Comparison of ENCODE assay signal across 16 cellular contexts in genomic region chr5:53330491-53330890, GRCh38.
DNase-seq lines count a peak whose midpoint lies in the region; ATAC-seq and TF ChIP-seq lines count a peak whose summit lies in the region.
"Had no signal": no experiment of that assay in that cellular context is flagged by ENCODE, and none has a peak within 500 bp of the region (broad histone marks: within the 10 kb centered on the region; RNA-seq: fewer than 3 reads in every experiment).

No MANE protein-coding gene starts in this region.

- no peaks in the 10 kb centered on the region for H3K36me3 ChIP-seq in PC-3 (ENCODE audit: low read depth, low read length)
- H3K36me3 ChIP-seq in smooth muscle cell (ENCODE audit: low read depth) = no peaks in the 10 kb centered on the region
- no peaks in the 10 kb centered on the region for H3K36me3 ChIP-seq in WERI-Rb-1

- intact Hi-C loops in PC-3 (cut with micrococcal nuclease) = no loop called here

- no peak for ATAC-seq in PC-3
- no peak for ATAC-seq in foreskin keratinocyte
- no peak for ATAC-seq in activated naive CD4-positive, alpha-beta T cell treated with anti-CD3 and anti-CD28 coated beads, Interleukin-2, amount 50 U/mL, for 72 hours
- ATAC-seq: A549; CD8-positive, alpha-beta T cell; GM23338 had no signal

- no peaks in the 10 kb centered on the region for H3K79me2 ChIP-seq in PC-3 (ENCODE audit: low read length)
- no peaks in the 10 kb centered on the region for H3K79me2 ChIP-seq in smooth muscle cell (ENCODE audit: low read depth)

- H3K4me2 ChIP-seq in PC-3 (ENCODE audit: low read length) (no peak overlapping the region), smooth muscle cell (peak overlapping the region; percentile 9)
- H3K4me2 ChIP-seq: A549, GM23338 had no signal

- TF ChIP-seq CTCF in PC-3 (conservative IDR thresholded peaks at IDR 0.05; ENCODE audit: low read depth, low read length) (no peak), foreskin keratinocyte (conservative IDR thresholded peaks at IDR 0.05) (no peak), smooth muscle cell (IDR thresholded peaks at IDR 0.05; ENCODE audit: borderline replicate concordance, insufficient read depth, poor library complexity, severe bottlenecking) (no peak), WERI-Rb-1 (IDR thresholded peaks at IDR 0.05; ENCODE audit: low read depth, low read length) (no peak)

- H3K9me3 ChIP-seq in PC-3 (ENCODE audit: low read length) (no peaks in the 10 kb centered on the region), smooth muscle cell (replicated peaks; ENCODE audit: low read depth) (no peaks in the 10 kb centered on the region), WERI-Rb-1 (ENCODE audit: severe bottlenecking) (no peaks in the 10 kb centered on the region)
- H3K9me3 ChIP-seq: A549 had no signal

- H3K27ac Mint-ChIP-seq in activated naive CD4-positive, alpha-beta T cell treated with anti-CD3 and anti-CD28 coated beads, Interleukin-2, amount 50 U/mL, for 72 hours = no peak overlapping the region
- H3K27ac Mint-ChIP-seq: CD14-positive monocyte; CD8-positive, alpha-beta T cell; GM23338 had no signal

- H3K36me3 Mint-ChIP-seq in activated naive CD4-positive, alpha-beta T cell treated with anti-CD3 and anti-CD28 coated beads, Interleukin-2, amount 50 U/mL, for 72 hours = no peaks in the 10 kb centered on the region
- H3K36me3 Mint-ChIP-seq: CD14-positive monocyte; CD8-positive, alpha-beta T cell had no signal

- peak; percentile 24 for DNase-seq in HCEC 1CT
- DNase-seq in PC-3 = no peak
- no peak for DNase-seq in foreskin keratinocyte
- DNase-seq in smooth muscle cell (lab: John Stamatoyannopoulos, UW; ENCODE audit: unreplicated experiment) = no peak
- DNase-seq in activated naive CD4-positive, alpha-beta T cell treated with anti-CD3 and anti-CD28 coated beads, Interleukin-2, amount 50 U/mL, for 72 hours (ENCODE audit: low spot score in 2 of 2) = no peak
- no peak for DNase-seq in activated T-cell treated with anti-CD3 and anti-CD28 coated beads for 4 hours
- DNase-seq in WERI-Rb-1 = no peak
- DNase-seq: CD8-positive, alpha-beta T cell; COR-L47; DMS153; DMS79 treated with DMSO at 0.1 percent for 48 hours; EL; H7 had no signal

- H3K27me3 ChIP-seq in PC-3 (ENCODE audit: low read length) (no peaks in the 10 kb centered on the region), foreskin keratinocyte (no peaks in the 10 kb centered on the region), smooth muscle cell (ENCODE audit: low read depth) (no peaks in the 10 kb centered on the region), WERI-Rb-1 (ENCODE audit: insufficient read depth, low read depth, severe bottlenecking) (peaks cover 20% of the 10 kb centered on the region)

- POLR2A ChIA-PET in PC-3 (lab: Charles Lee; ENCODE audit: unreplicated experiment) = no interaction called here

- no peaks in the 10 kb centered on the region for H3K9me2 ChIP-seq in PC-3 (replicated peaks; ENCODE audit: low read length)

- no peak overlapping the region for H2AFZ ChIP-seq in PC-3 (ENCODE audit: low read length)
- H2AFZ ChIP-seq in smooth muscle cell (ENCODE audit: low read depth) = no peak overlapping the region
- H2AFZ ChIP-seq: GM23338 had no signal

- H3K9ac ChIP-seq in PC-3 (ENCODE audit: low read length) (no peak overlapping the region), smooth muscle cell (ENCODE audit: low read depth) (peak overlapping the region; percentile 66)

- H3K9me3 Mint-ChIP-seq in activated naive CD4-positive, alpha-beta T cell treated with anti-CD3 and anti-CD28 coated beads, Interleukin-2, amount 50 U/mL, for 72 hours = no peaks in the 10 kb centered on the region
- H3K9me3 Mint-ChIP-seq: CD8-positive, alpha-beta T cell; GM23338 had no signal

- BruUV-seq in PC-3 (replicated peaks; lab: Mats Ljungman, UMichigan) = no TSS peak

- CTCF ChIA-PET in PC-3 (lab: Charles Lee) = no interaction called here

- peaks cover 23% of the 10 kb centered on the region for H3F3A ChIP-seq in PC-3 (ENCODE audit: low read length, unreplicated experiment)
- peaks cover 18% of the 10 kb centered on the region for H3F3A ChIP-seq in smooth muscle cell (ENCODE audit: low read depth)

- H4K20me1 ChIP-seq in PC-3 (ENCODE audit: low read length) (no peaks in the 10 kb centered on the region), smooth muscle cell (ENCODE audit: low read depth) (no peaks in the 10 kb centered on the region)

- peak overlapping the region; percentile 100 for H3K27ac ChIP-seq in PC-3 (ENCODE audit: low read length)
- peak overlapping the region; percentile 99 for H3K27ac ChIP-seq in foreskin keratinocyte
- peak overlapping the region; percentile 93 for H3K27ac ChIP-seq in smooth muscle cell (ENCODE audit: low read depth)
- no peak overlapping the region for H3K27ac ChIP-seq in WERI-Rb-1
- H3K27ac ChIP-seq: A549 had no signal

- 33% methylated on average over 2 of the region's 2 CpGs for WGBS in smooth muscle cell (ENCODE audit: low lambda C conversion rate)

- H3K4me1 ChIP-seq in PC-3 (ENCODE audit: insufficient read depth, low read length) = peaks cover 47% of the 10 kb centered on the region
- peaks cover 52% of the 10 kb centered on the region for H3K4me1 ChIP-seq in foreskin keratinocyte
- H3K4me1 ChIP-seq in smooth muscle cell (ENCODE audit: low read depth) = peaks cover 21% of the 10 kb centered on the region

- H3K4me3 ChIP-seq in PC-3 (ENCODE audit: low read length) (no peak overlapping the region), smooth muscle cell (no peak overlapping the region), WERI-Rb-1 (ENCODE audit: low read depth, low read length) (no peak overlapping the region)
- H3K4me3 ChIP-seq: A549, GM23338 had no signal
